ENCODE assay signal across 20 cellular contexts in genomic region chr10:93066544-93066913, GRCh38. TPM values are rescaled to one million over a fixed set of nuclear protein-coding genes. Genes with fewer than 3 reads are reported as not detected.
DNase-seq lines count a peak whose midpoint lies in the region; ATAC-seq and TF ChIP-seq lines count a peak whose summit lies in the region.
"Had no signal": no experiment of that assay in that cellular context is flagged by ENCODE, and none has a peak within 500 bp of the region (broad histone marks: within the 10 kb centered on the region; RNA-seq: fewer than 3 reads in every experiment).

No MANE protein-coding gene starts in this region.

- no peak overlapping the region for H3K9ac ChIP-seq in HUES6 (ENCODE audit: low read length)

- H4K20me1 ChIP-seq in hepatocyte (ENCODE audit: insufficient read depth, poor library complexity, severe bottlenecking) = no peaks in the 10 kb centered on the region

- H3K27me3 Mint-ChIP-seq in nephron progenitor cell (ENCODE audit: low read depth, poor library complexity) = peaks cover 100% of the 10 kb centered on the region

- peaks cover 5% of the 10 kb centered on the region for H3K9me3 Mint-ChIP-seq in nephron progenitor cell
- H3K9me3 Mint-ChIP-seq: CD4-positive, alpha-beta T cell had no signal

- no peak overlapping the region for H3K27ac Mint-ChIP-seq in nephron progenitor cell
- H3K27ac Mint-ChIP-seq: CD4-positive, alpha-beta T cell had no signal

- H3K27ac ChIP-seq in HUES6 (ENCODE audit: low read depth, low read length) (no peak overlapping the region), hepatocyte (no peak overlapping the region)
- H3K27ac ChIP-seq: A549 had no signal

- peak overlapping the region; percentile 71 for H3K4me2 ChIP-seq in hepatocyte
- H3K4me2 ChIP-seq: A549 had no signal

- no peaks in the 10 kb centered on the region for H3K36me3 ChIP-seq in HUES6 (ENCODE audit: control insufficient read depth, insufficient read depth, low read length)
- no peaks in the 10 kb centered on the region for H3K36me3 ChIP-seq in hepatocyte (replicated peaks; ENCODE audit: insufficient read depth, low read depth)

- in situ Hi-C loops in GM13977 (cut with MboI; ENCODE audit: low pct_unique_long_range_greater_than_20kb, low sequenced_read_pairs, unreplicated experiment) = no loop called here

- no peak overlapping the region for H2AFZ ChIP-seq in hepatocyte

- peaks cover 44% of the 10 kb centered on the region for H3K4me1 Mint-ChIP-seq in nephron progenitor cell

- H3K79me2 ChIP-seq in hepatocyte = no peaks in the 10 kb centered on the region

- TF ChIP-seq CTCF in GM13977 (IDR thresholded peaks at IDR 0.05; ENCODE audit: extremely low read depth, insufficient read depth, missing control alignments) = no peak
- no peak for TF ChIP-seq CTCF in hepatocyte (IDR thresholded peaks at IDR 0.05; ENCODE audit: poor library complexity)
- no peak for TF ChIP-seq CTCF in nephron progenitor cell (IDR thresholded peaks at IDR 0.05)

- WGBS in hepatocyte (ENCODE audit: low lambda C conversion rate, missing lambda C conversion rate) = 47% methylated on average over 11 of the region's 11 CpGs

- H3K4me3 Mint-ChIP-seq in nephron progenitor cell = peak overlapping the region; percentile 44
- H3K4me3 Mint-ChIP-seq: CD4-positive, alpha-beta T cell had no signal

- H3K4me3 ChIP-seq in HUES6 (ENCODE audit: low read depth, low read length) (peak overlapping the region; percentile 50; the same call in 1 of the 2 replicates), hepatocyte (no peak overlapping the region)
- H3K4me3 ChIP-seq: A549 had no signal

- H3K9me3 ChIP-seq in HUES6 (ENCODE audit: control insufficient read depth, insufficient read depth, low read depth, low read length) (no peaks in the 10 kb centered on the region), hepatocyte (ENCODE audit: low read depth) (no peaks in the 10 kb centered on the region)
- H3K9me3 ChIP-seq: A549 had no signal

- no peaks in the 10 kb centered on the region for H3K9me2 ChIP-seq in hepatocyte (replicated peaks; ENCODE audit: insufficient read depth)

- ATAC-seq in GM21515 (IDR thresholded peaks at IDR 0.05; ENCODE audit: unreplicated experiment) = no peak
- ATAC-seq: A549 had no signal

- no peaks in the 10 kb centered on the region for H3K36me3 Mint-ChIP-seq in nephron progenitor cell (ENCODE audit: low read depth)

- peak; percentile 27 for DNase-seq in GM13977 (ENCODE audit: low spot score)
- no peak for DNase-seq in hepatocyte (ENCODE audit: low spot score)
- no peak for DNase-seq in nephron progenitor cell
- DNase-seq in T-helper 9 cell = no peak
- DNase-seq in NCI-H2107 (lab: John Stamatoyannopoulos, UW) = no peak
- no peak for DNase-seq in NCI-H2081 (lab: John Stamatoyannopoulos, UW)
- DNase-seq: CD4-positive, alpha-beta T cell; DMS153; EL; KBM-7; NCI-H1694; NCI-H2227 treated with DMSO at 0.1 percent for 48 hours; NCI-H510A treated with DMSO at 0.1 percent for 48 hours; NCI-H774; SHP77 had no signal

- H3K4me1 ChIP-seq in HUES6 (ENCODE audit: control insufficient read depth, insufficient read depth, low read length) (peaks cover 18% of the 10 kb centered on the region), hepatocyte (ENCODE audit: insufficient read depth) (no peaks in the 10 kb centered on the region)
- H3K4me1 ChIP-seq: A549 had no signal

- H3K27me3 ChIP-seq in HUES6 (ENCODE audit: control insufficient read depth, insufficient read depth, low read length) = peaks cover 99% of the 10 kb centered on the region
- H3K27me3 ChIP-seq in hepatocyte = peaks cover 95% of the 10 kb centered on the region

RNA-seq across cellular contexts. Expression of gene CYP26C1, which starts 5.9 kb away (rescaled TPM):
- not detected in 2 replicates for total RNA-seq in hepatocyte
- polyA plus RNA-seq in hepatocyte = 0.06 and 0.18 TPM in 2 replicates
- total RNA-seq: RPMI7951 had no signal
- polyA plus RNA-seq: A549, HepG2 had no signal

RNA-seq across cellular contexts. Expression of gene CYP26A1, which starts 7.2 kb away (rescaled TPM):
- 0.40 and 0.80 TPM in 2 replicates for total RNA-seq in hepatocyte
- polyA plus RNA-seq in hepatocyte = 0.69 TPM in 1 of 2 replicates, not detected in the other
- total RNA-seq: CD4-positive, alpha-beta T cell; HepG2; RPMI7951 had no signal
